Comparison of ENCODE assay signal across 12 cellular contexts in genomic region chr9:92961627-92962302, GRCh38. TPM values are rescaled to one million over a fixed set of nuclear protein-coding genes. Genes with fewer than 3 reads are reported as not detected.
DNase-seq lines count a peak whose midpoint lies in the region; ATAC-seq and TF ChIP-seq lines count a peak whose summit lies in the region.
"Had no signal": no experiment of that assay in that cellular context is flagged by ENCODE, and none has a peak within 500 bp of the region (broad histone marks: within the 10 kb centered on the region; RNA-seq: fewer than 3 reads in every experiment).

No MANE protein-coding gene starts in this region.

- H3K9me3 Mint-ChIP-seq in activated naive CD4-positive, alpha-beta T cell treated with anti-CD3 and anti-CD28 coated beads for 36 hours, result peaks cover 13% of the 10 kb centered on the region

- peaks cover 8% of the 10 kb centered on the region for H3K36me3 ChIP-seq in neutrophil
- H3K36me3 ChIP-seq: vagina had no signal

- H3K4me1 ChIP-seq in neutrophil (ENCODE audit: control insufficient read depth in 1 of 2, insufficient read depth in 1 of 2, low read depth in 1 of 2, low read length in 1 of 2), result peaks cover 52 to 64% of the 10 kb centered on the region in 2 experiments
- H3K4me1 ChIP-seq: vagina had no signal

- TF ChIP-seq CTCF in NB4 (IDR thresholded peaks at IDR 0.05; ENCODE audit: low read depth, low read length) (no peak), neutrophil (IDR thresholded peaks at IDR 0.05) (no peak)

- POLR2A ChIA-PET in HEK293T (lab: Yijun Ruan, JAX), result no interaction called here

- H3K27ac ChIP-seq in neutrophil, result peak overlapping the region; percentile 99
- H3K27ac ChIP-seq: vagina had no signal

- H3K27ac Mint-ChIP-seq in activated naive CD4-positive, alpha-beta T cell treated with anti-CD3 and anti-CD28 coated beads for 36 hours, result peak overlapping the region; percentile 93
- H3K27ac Mint-ChIP-seq: brain had no signal

- CTCF ChIA-PET in activated naive CD4-positive, alpha-beta T cell treated with anti-CD3 and anti-CD28 coated beads for 36 hours (lab: Charles Lee), result no interaction called here
- CTCF ChIA-PET in HEK293T (lab: Yijun Ruan, JAX), result no interaction called here

- no peak for ATAC-seq in GM21390 (IDR thresholded peaks at IDR 0.05; ENCODE audit: unreplicated experiment)
- ATAC-seq: esophagus mucosa had no signal

- H3K27me3 Mint-ChIP-seq in activated naive CD4-positive, alpha-beta T cell treated with anti-CD3 and anti-CD28 coated beads for 36 hours (ENCODE audit: low read depth), result no peaks in the 10 kb centered on the region
- H3K27me3 Mint-ChIP-seq: brain had no signal

- H3K4me3 Mint-ChIP-seq in activated naive CD4-positive, alpha-beta T cell treated with anti-CD3 and anti-CD28 coated beads for 36 hours, result no peak overlapping the region
- H3K4me3 Mint-ChIP-seq: brain had no signal

- H3K4me3 ChIP-seq in NB4 (ENCODE audit: low read depth, low read length) (no peak overlapping the region), neutrophil (ENCODE audit: low read depth in 1 of 2, low read length in 1 of 2) (peak overlapping the region in 1 of 2 experiments; percentile 35)
- H3K4me3 ChIP-seq: vagina had no signal

- no peaks in the 10 kb centered on the region for H3K9me3 ChIP-seq in neutrophil
- H3K9me3 ChIP-seq: vagina had no signal

- H3K36me3 Mint-ChIP-seq in activated naive CD4-positive, alpha-beta T cell treated with anti-CD3 and anti-CD28 coated beads for 36 hours (ENCODE audit: low read depth), result peaks cover 44% of the 10 kb centered on the region

- H3K27me3 ChIP-seq in neutrophil, result no peaks in the 10 kb centered on the region
- H3K27me3 ChIP-seq: vagina had no signal

- DNase-seq in ELR (ENCODE audit: low read depth), result peak; percentile 10
- DNase-seq in NB4 (ENCODE audit: low read depth), result peak; percentile 58
- DNase-seq in activated naive CD4-positive, alpha-beta T cell treated with anti-CD3 and anti-CD28 coated beads for 36 hours, result peak; percentile 83
- DNase-seq in NCI-H1694 treated with DMSO at 0.1 percent for 48 hours (lab: John Stamatoyannopoulos, UW), result no peak
- no peak for DNase-seq in iPS-NIHi11 (ENCODE audit: low spot score)
- no peak for DNase-seq in HEK293T (ENCODE audit: extremely low spot score)
- DNase-seq: Karpas-422 had no signal

- peaks cover 48% of the 10 kb centered on the region for H3K4me1 Mint-ChIP-seq in activated naive CD4-positive, alpha-beta T cell treated with anti-CD3 and anti-CD28 coated beads for 36 hours (ENCODE audit: low read depth)

- intact Hi-C loops in activated naive CD4-positive, alpha-beta T cell treated with anti-CD3 and anti-CD28 coated beads for 36 hours (cut with micrococcal nuclease), result loop anchor here (1.0 kb wide), 1 partner anchor 103 kb away; no protein-coding TSS in a partner anchor

- TF ChIP-seq POLR2A in NB4 (IDR thresholded peaks at IDR 0.05; ENCODE audit: extremely low read depth, insufficient read length), result no peak

TF ChIP-seq in HEK293T, 16 proteins besides CTCF, POLR2A, EP300 and RAD21:
- TF ChIP-seq FOXA1 (IDR thresholded peaks at IDR 0.05) (no peak), TARDBP (IDR thresholded peaks at IDR 0.05) (no peak)

RNA-seq across cellular contexts. Expression of gene FGD3, which starts 14.4 kb away (rescaled TPM):
- 10 to 100 TPM; 57.7 to 58.8 TPM for total RNA-seq in activated naive CD4-positive, alpha-beta T cell treated with anti-CD3 and anti-CD28 coated beads for 36 hours

Comparison
In these comparisons a context has a peak if more than half of its experiments do, and no peak if none do; other contexts are left out.
1. DNase-seq: peak in ELR (single experiment), NB4 (single experiment) and activated naive CD4-positive, alpha-beta T cell treated with anti-CD3 and anti-CD28 coated beads for 36 hours (single experiment); none in NCI-H1694 treated with DMSO at 0.1 percent for 48 hours (single experiment), iPS-NIHi11 (single experiment) and HEK293T (single experiment).